Comparison of ENCODE assay signal across 17 cellular contexts in genomic region chr3:9169326-9169725, GRCh38.
A peak's percentile ranks its signal among the peaks of the same experiment; 100 is the strongest.
DNase-seq lines count a peak whose midpoint lies in the region; ATAC-seq and TF ChIP-seq lines count a peak whose summit lies in the region.
"Had no signal": no experiment of that assay in that cellular context is flagged by ENCODE, and none has a peak within 500 bp of the region (broad histone marks: within the 10 kb centered on the region; RNA-seq: fewer than 3 reads in every experiment).

No MANE protein-coding gene starts in this region.

- no peak overlapping the region for H3K4me3 ChIP-seq in CD8-positive, alpha-beta T cell (ENCODE audit: low read depth, low read length)
- no peak overlapping the region for H3K4me3 ChIP-seq in RWPE2 (ENCODE audit: severe bottlenecking)
- H3K4me3 ChIP-seq: BLaER1, cardiac muscle cell, neural progenitor cell, thoracic aorta had no signal

- H3K4me1 ChIP-seq in CD8-positive, alpha-beta T cell (ENCODE audit: insufficient read depth, low read length) = peaks cover 24% of the 10 kb centered on the region
- peaks cover 53% of the 10 kb centered on the region for H3K4me1 ChIP-seq in RWPE2 (ENCODE audit: insufficient read depth, poor library complexity, severe bottlenecking)

- POLR2A ChIA-PET in CD8-positive, alpha-beta T cell (lab: Charles Lee) = no interaction called here

- peaks cover 3% of the 10 kb centered on the region for H3K36me3 Mint-ChIP-seq in T-helper 2 cell treated with Interferon-gamma antibody and Interleukin-4, amounts not matched to agents 5 μg/mL and 100 μg/mL, for 36 hours (ENCODE audit: low read depth)
- no peaks in the 10 kb centered on the region for H3K36me3 Mint-ChIP-seq in CD8-positive, alpha-beta T cell

- no peaks in the 10 kb centered on the region for H3K36me3 ChIP-seq in CD8-positive, alpha-beta T cell (ENCODE audit: insufficient read depth, low read length)
- no peaks in the 10 kb centered on the region for H3K36me3 ChIP-seq in RWPE2 (ENCODE audit: low read depth)
- H3K36me3 ChIP-seq: BLaER1, cardiac muscle cell, neural progenitor cell, thoracic aorta had no signal

- H3K4me1 Mint-ChIP-seq in T-helper 2 cell treated with Interferon-gamma antibody and Interleukin-4, amounts not matched to agents 5 μg/mL and 100 μg/mL, for 36 hours (ENCODE audit: low read depth) = peaks cover 25% of the 10 kb centered on the region
- H3K4me1 Mint-ChIP-seq in CD8-positive, alpha-beta T cell (ENCODE audit: low read depth) = peaks cover 35% of the 10 kb centered on the region

- peak overlapping the region; percentile 38 for H3K27ac Mint-ChIP-seq in T-helper 2 cell treated with Interferon-gamma antibody and Interleukin-4, amounts not matched to agents 5 μg/mL and 100 μg/mL, for 36 hours
- H3K27ac Mint-ChIP-seq in CD8-positive, alpha-beta T cell = peak overlapping the region; percentile 9
- H3K27ac Mint-ChIP-seq: neural progenitor cell had no signal

- peaks cover 4% of the 10 kb centered on the region for H3K27me3 Mint-ChIP-seq in T-helper 2 cell treated with Interferon-gamma antibody and Interleukin-4, amounts not matched to agents 5 μg/mL and 100 μg/mL, for 36 hours (ENCODE audit: low read depth)
- no peaks in the 10 kb centered on the region for H3K27me3 Mint-ChIP-seq in CD8-positive, alpha-beta T cell (ENCODE audit: low read depth)

- H3K9me3 ChIP-seq in CD8-positive, alpha-beta T cell (ENCODE audit: low read length) = no peaks in the 10 kb centered on the region
- H3K9me3 ChIP-seq in RWPE2 (ENCODE audit: severe bottlenecking) = no peaks in the 10 kb centered on the region
- H3K9me3 ChIP-seq: BLaER1, thoracic aorta had no signal

- CTCF ChIA-PET in CD8-positive, alpha-beta T cell (lab: Charles Lee) = no interaction called here

- peak overlapping the region; percentile 67 for H3K4me3 Mint-ChIP-seq in T-helper 2 cell treated with Interferon-gamma antibody and Interleukin-4, amounts not matched to agents 5 μg/mL and 100 μg/mL, for 36 hours
- H3K4me3 Mint-ChIP-seq in CD8-positive, alpha-beta T cell = no peak overlapping the region
- H3K4me3 Mint-ChIP-seq: neural progenitor cell had no signal

- H3K27me3 ChIP-seq in CD8-positive, alpha-beta T cell (ENCODE audit: insufficient read depth, low read length) = no peaks in the 10 kb centered on the region
- no peaks in the 10 kb centered on the region for H3K27me3 ChIP-seq in RWPE2 (ENCODE audit: insufficient read depth, poor library complexity, severe bottlenecking)
- H3K27me3 ChIP-seq: BLaER1, neural progenitor cell had no signal

- no peak for ATAC-seq in CD8-positive, alpha-beta T cell
- ATAC-seq in RWPE2 (ENCODE audit: low read depth) = peak; percentile 81
- peak; percentile 87 for ATAC-seq in esophagus mucosa

- no peak for TF ChIP-seq CTCF in CD8-positive, alpha-beta T cell (IDR thresholded peaks at IDR 0.05)
- TF ChIP-seq CTCF in RWPE2 (IDR thresholded peaks at IDR 0.05; ENCODE audit: poor library complexity, severe bottlenecking) = no peak

- no peaks in the 10 kb centered on the region for H3K9me3 Mint-ChIP-seq in T-helper 2 cell treated with Interferon-gamma antibody and Interleukin-4, amounts not matched to agents 5 μg/mL and 100 μg/mL, for 36 hours
- H3K9me3 Mint-ChIP-seq in CD8-positive, alpha-beta T cell = no peaks in the 10 kb centered on the region
- H3K9me3 Mint-ChIP-seq: neural progenitor cell had no signal

- intact Hi-C loops in CD8-positive, alpha-beta T cell (cut with DNase I, micrococcal nuclease) = no loop called here

- DNase-seq in T-helper 2 cell treated with Interferon-gamma antibody and Interleukin-4, amounts not matched to agents 5 μg/mL and 100 μg/mL, for 36 hours (ENCODE audit: low spot score) = no peak
- no peak for DNase-seq in T-helper 2 cell
- no peak for DNase-seq in CD8-positive, alpha-beta T cell
- no peak for DNase-seq in RWPE2 (ENCODE audit: low spot score)
- no peak for DNase-seq in NCI-H2081 (lab: John Stamatoyannopoulos, UW)
- no peak for DNase-seq in NCI-H748 (lab: John Stamatoyannopoulos, UW; ENCODE audit: unreplicated experiment)
- DNase-seq in SW480 (ENCODE audit: low spot score) = no peak
- DNase-seq: activated CD8-positive, alpha-beta memory T cell treated with anti-CD3 and anti-CD28 coated beads, Interleukin-2, amount 50 U/mL, for 48 hours; erythroblast; GF-D8; NCI-H1694; RPMI8226 had no signal

- H3K27ac ChIP-seq in CD8-positive, alpha-beta T cell (ENCODE audit: low read depth, low read length) = no peak overlapping the region
- H3K27ac ChIP-seq in RWPE2 (ENCODE audit: poor library complexity, severe bottlenecking) = peak overlapping the region; percentile 96
- H3K27ac ChIP-seq: BLaER1, cardiac muscle cell, neural progenitor cell, thoracic aorta had no signal
